Comparison of ENCODE assay signal across 26 cellular contexts in the genomic region with DNA sequence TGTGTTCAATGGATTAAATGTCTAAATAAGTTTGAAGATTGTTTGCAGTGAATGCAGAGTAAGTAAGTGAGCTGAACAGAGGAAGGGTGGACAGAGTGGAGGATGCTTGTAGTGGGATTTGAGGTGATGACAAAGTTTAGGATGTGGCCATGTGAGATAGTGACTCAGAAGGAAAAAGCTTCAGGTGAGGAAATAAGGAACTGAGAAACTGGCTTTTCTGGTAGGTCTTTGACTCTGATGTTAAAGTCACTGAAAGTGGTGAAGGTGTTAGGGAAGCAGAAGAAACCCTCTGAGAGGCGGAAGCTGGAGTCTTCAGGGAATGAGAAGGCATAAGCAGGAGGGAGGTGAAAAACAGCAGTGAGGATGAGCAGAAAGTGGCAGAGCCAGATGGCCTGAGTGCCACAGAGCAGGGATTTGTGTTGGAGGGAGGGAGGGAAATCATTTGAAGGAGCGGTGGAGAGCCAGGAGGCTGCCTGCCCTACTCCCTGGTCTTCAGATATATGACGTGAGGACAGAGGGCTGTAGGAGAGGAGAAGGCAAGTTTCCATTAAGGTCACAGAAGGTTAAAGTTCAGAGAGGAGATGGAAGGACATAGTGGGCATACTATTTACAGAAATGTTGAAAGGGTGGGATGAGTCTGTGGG. TPM values are rescaled to one million over a fixed set of nuclear protein-coding genes. Genes with fewer than 3 reads are reported as not detected.
DNase-seq lines count a peak whose midpoint lies in the region; ATAC-seq and TF ChIP-seq lines count a peak whose summit lies in the region.
"Had no signal": no experiment of that assay in that cellular context is flagged by ENCODE, and none has a peak within 500 bp of the region (broad histone marks: within the 10 kb centered on the region; RNA-seq: fewer than 3 reads in every experiment).

No MANE protein-coding gene starts in this region.

- no peak for TF ChIP-seq CTCF in GM13977 (IDR thresholded peaks at IDR 0.05; ENCODE audit: extremely low read depth, insufficient read depth, missing control alignments)

- in situ Hi-C loops in GM13977 (cut with MboI; ENCODE audit: low pct_unique_long_range_greater_than_20kb, low sequenced_read_pairs, unreplicated experiment) = no loop called here
- in situ Hi-C loops in G401 (cut with HindIII; ENCODE audit: low sequenced_read_pairs) = no loop called here

- DNase-seq in GM13977 (ENCODE audit: low spot score) = peak; percentile 18
- DNase-seq in NCI-H82 (lab: John Stamatoyannopoulos, UW) = peak; percentile 66
- no peak for DNase-seq in activated CD4-positive, alpha-beta T cell treated with anti-CD3 and anti-CD28 coated beads for 1 hour
- no peak for DNase-seq in G401 (ENCODE audit: low spot score)
- DNase-seq: activated CD4-positive, alpha-beta T cell treated with anti-CD3 and anti-CD28 coated beads, Interleukin-2, amount 10 ng/mL, durations not matched to agents 7 days and 5 days; amygdala; CD8-positive, alpha-beta memory T cell; central memory CD4-positive, alpha-beta T cell; DMS79 treated with DMSO at 0.1 percent for 48 hours; effector CD8-positive, alpha-beta T cell; GM23248; heart left ventricle; Kasumi-1; mammary epithelial cell; naive thymus-derived CD4-positive, alpha-beta T cell; NCI-H774; Peyer's patch; SK-N-SH; stimulated activated CD4-positive, alpha-beta T cell treated with anti-CD3 and anti-CD28 coated beads, Interleukin-4, amount 100 ng/mL, for 24 hours; stimulated activated CD8-positive, alpha-beta memory T cell treated with anti-CD3 and anti-CD28 coated beads, Interleukin-4, amount 100 ng/mL, for 48 hours had no signal

- ATAC-seq in GM19395 (IDR thresholded peaks at IDR 0.05; ENCODE audit: unreplicated experiment) = peak; percentile 92
- peak; percentile 81 for ATAC-seq in HG02885 (IDR thresholded peaks at IDR 0.05; ENCODE audit: poor library complexity, unreplicated experiment)
- no peak for ATAC-seq in HG03439 (IDR thresholded peaks at IDR 0.05; ENCODE audit: unreplicated experiment)
- ATAC-seq in HG02759 (IDR thresholded peaks at IDR 0.05; ENCODE audit: unreplicated experiment) = no peak
- ATAC-seq: heart left ventricle; naive thymus-derived CD4-positive, alpha-beta T cell had no signal

RNA-seq across cellular contexts. Expression of gene RGS6, which starts 24.8 kb away (rescaled TPM):
- not detected in 2 replicates for total RNA-seq in G401 (2014; rRNA removed; shearing (Covaris generic))
- total RNA-seq: fibroblast of lung, GM23248, HT-29, mammary epithelial cell had no signal

Comparison
In these comparisons a context has a peak if more than half of its experiments do, and no peak if none do; other contexts are left out.
1. DNase-seq: peak in GM13977 (single experiment) and NCI-H82 (single experiment); none in activated CD4-positive, alpha-beta T cell treated with anti-CD3 and anti-CD28 coated beads for 1 hour (single experiment) and G401 (single experiment).
2. ATAC-seq: peak in GM19395 (single experiment) and HG02885 (single experiment); none in HG03439 (single experiment) and HG02759 (single experiment).